Comparison of ENCODE assay signal across 1 cellular context in genomic region chr2:217929757-217930707, GRCh38.
A peak's percentile ranks its signal among the peaks of the same experiment; 100 is the strongest.
TF ChIP-seq lines count a peak whose summit lies in the region.

No MANE protein-coding gene starts in this region.

TF ChIP-seq in HepG2, 621 proteins besides CTCF, POLR2A, EP300 and RAD21 (continued from another document):
- no peak for TF ChIP-seq TFDP1 (CRISPR knock-in tag; IDR thresholded peaks at IDR 0.05; ENCODE audit: borderline replicate concordance)
- TF ChIP-seq SALL1 (CRISPR knock-in tag; IDR thresholded peaks at IDR 0.05): peak; percentile 41; the same call in 1 of the 2 replicates
- peak; percentile 42; the same call in 1 of the 2 replicates for TF ChIP-seq CEBPB (IDR thresholded peaks at IDR 0.05; ENCODE audit: borderline replicate concordance, low read depth, low read length)
- TF ChIP-seq ZNF691 (CRISPR knock-in tag; IDR thresholded peaks at IDR 0.05; ENCODE audit: borderline replicate concordance, low read depth): no peak
- TF ChIP-seq SRSF4 (IDR thresholded peaks at IDR 0.05; ENCODE audit: low read depth, low read length, poor library complexity, severe bottlenecking): no peak
- TF ChIP-seq, protein P1, sequence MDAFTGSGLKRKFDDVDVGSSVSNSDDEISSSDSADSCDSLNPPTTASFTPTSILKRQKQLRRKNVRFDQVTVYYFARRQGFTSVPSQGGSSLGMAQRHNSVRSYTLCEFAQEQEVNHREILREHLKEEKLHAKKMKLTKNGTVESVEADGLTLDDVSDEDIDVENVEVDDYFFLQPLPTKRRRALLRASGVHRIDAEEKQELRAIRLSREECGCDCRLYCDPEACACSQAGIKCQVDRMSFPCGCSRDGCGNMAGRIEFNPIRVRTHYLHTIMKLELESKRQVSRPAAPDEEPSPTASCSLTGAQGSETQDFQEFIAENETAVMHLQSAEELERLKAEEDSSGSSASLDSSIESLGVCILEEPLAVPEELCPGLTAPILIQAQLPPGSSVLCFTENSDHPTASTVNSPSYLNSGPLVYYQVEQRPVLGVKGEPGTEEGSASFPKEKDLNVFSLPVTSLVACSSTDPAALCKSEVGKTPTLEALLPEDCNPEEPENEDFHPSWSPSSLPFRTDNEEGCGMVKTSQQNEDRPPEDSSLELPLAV (CRISPR knock-in tag; conservative IDR thresholded peaks at IDR 0.05; ENCODE audit: low read depth): no peak
- no peak for TF ChIP-seq ZNF788 (CRISPR knock-in tag; IDR thresholded peaks at IDR 0.05; ENCODE audit: borderline replicate concordance)
- TF ChIP-seq LCORL (IDR thresholded peaks at IDR 0.05): 0 out of 2 replicates have a peak, but pooled peaks have one; percentile 47
- no peak; the same call in 1 of the 2 replicates for TF ChIP-seq LCORL (CRISPR knock-in tag; IDR thresholded peaks at IDR 0.05)
- no peak for TF ChIP-seq MEIS2 (CRISPR knock-in tag; IDR thresholded peaks at IDR 0.05)
- no peak for TF ChIP-seq NFIB (CRISPR knock-in tag; IDR thresholded peaks at IDR 0.05; ENCODE audit: borderline replicate concordance)
- 0 out of 2 replicates have a peak, but pooled peaks have one; percentile 63 for TF ChIP-seq CHD4 (IDR thresholded peaks at IDR 0.05; ENCODE audit: borderline replicate concordance, low read length)
- TF ChIP-seq, protein P2, sequence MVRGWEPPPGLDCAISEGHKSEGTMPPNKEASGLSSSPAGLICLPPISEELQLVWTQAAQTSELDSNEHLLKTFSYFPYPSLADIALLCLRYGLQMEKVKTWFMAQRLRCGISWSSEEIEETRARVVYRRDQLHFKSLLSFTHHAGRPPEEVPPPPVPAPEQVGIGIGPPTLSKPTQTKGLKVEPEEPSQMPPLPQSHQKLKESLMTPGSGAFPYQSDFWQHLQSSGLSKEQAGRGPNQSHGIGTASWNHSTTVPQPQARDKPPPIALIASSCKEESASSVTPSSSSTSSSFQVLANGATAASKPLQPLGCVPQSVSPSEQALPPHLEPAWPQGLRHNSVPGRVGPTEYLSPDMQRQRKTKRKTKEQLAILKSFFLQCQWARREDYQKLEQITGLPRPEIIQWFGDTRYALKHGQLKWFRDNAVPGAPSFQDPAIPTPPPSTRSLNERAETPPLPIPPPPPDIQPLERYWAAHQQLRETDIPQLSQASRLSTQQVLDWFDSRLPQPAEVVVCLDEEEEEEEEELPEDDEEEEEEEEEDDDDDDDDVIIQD (CRISPR knock-in tag; IDR thresholded peaks at IDR 0.05; ENCODE audit: low read depth): no peak
- TF ChIP-seq RXRA (CRISPR knock-in tag; IDR thresholded peaks at IDR 0.05): no peak
- peak; percentile 43; the same call in 1 of the 2 replicates for TF ChIP-seq HIC2 (CRISPR knock-in tag; IDR thresholded peaks at IDR 0.05; ENCODE audit: low read depth)
- TF ChIP-seq SP4 (CRISPR knock-in tag; IDR thresholded peaks at IDR 0.05): 0 out of 2 replicates have a peak, but pooled peaks have one; percentile 23
- TF ChIP-seq ZMYM4 (CRISPR knock-in tag; IDR thresholded peaks at IDR 0.05): no peak
- no peak for TF ChIP-seq ZBTB8A (CRISPR knock-in tag; IDR thresholded peaks at IDR 0.05; ENCODE audit: borderline replicate concordance, low read depth)
- no peak for TF ChIP-seq ARID2 (CRISPR knock-in tag; IDR thresholded peaks at IDR 0.05; ENCODE audit: borderline replicate concordance)
- TF ChIP-seq ZKSCAN5 (CRISPR knock-in tag; IDR thresholded peaks at IDR 0.05): peak; percentile 82; the same call in 1 of the 2 replicates
- peak; percentile 95 for TF ChIP-seq SRF (IDR thresholded peaks at IDR 0.05; ENCODE audit: low read depth, low read length)
- TF ChIP-seq CBX5 (CRISPR knock-in tag; IDR thresholded peaks at IDR 0.05; ENCODE audit: borderline replicate concordance): no peak
- TF ChIP-seq ZFP62 (CRISPR knock-in tag; IDR thresholded peaks at IDR 0.05): no peak
- peak; percentile 15; the same call in 1 of the 2 replicates for TF ChIP-seq HNF4G (IDR thresholded peaks at IDR 0.05; ENCODE audit: borderline replicate concordance, low read depth, low read length)
- TF ChIP-seq HNF4G (CRISPR knock-in tag; IDR thresholded peaks at IDR 0.05; ENCODE audit: borderline replicate concordance, low read depth): no peak
- TF ChIP-seq SNAI1 (CRISPR knock-in tag; IDR thresholded peaks at IDR 0.05; ENCODE audit: borderline replicate concordance): no peak
- TF ChIP-seq, protein P3, sequence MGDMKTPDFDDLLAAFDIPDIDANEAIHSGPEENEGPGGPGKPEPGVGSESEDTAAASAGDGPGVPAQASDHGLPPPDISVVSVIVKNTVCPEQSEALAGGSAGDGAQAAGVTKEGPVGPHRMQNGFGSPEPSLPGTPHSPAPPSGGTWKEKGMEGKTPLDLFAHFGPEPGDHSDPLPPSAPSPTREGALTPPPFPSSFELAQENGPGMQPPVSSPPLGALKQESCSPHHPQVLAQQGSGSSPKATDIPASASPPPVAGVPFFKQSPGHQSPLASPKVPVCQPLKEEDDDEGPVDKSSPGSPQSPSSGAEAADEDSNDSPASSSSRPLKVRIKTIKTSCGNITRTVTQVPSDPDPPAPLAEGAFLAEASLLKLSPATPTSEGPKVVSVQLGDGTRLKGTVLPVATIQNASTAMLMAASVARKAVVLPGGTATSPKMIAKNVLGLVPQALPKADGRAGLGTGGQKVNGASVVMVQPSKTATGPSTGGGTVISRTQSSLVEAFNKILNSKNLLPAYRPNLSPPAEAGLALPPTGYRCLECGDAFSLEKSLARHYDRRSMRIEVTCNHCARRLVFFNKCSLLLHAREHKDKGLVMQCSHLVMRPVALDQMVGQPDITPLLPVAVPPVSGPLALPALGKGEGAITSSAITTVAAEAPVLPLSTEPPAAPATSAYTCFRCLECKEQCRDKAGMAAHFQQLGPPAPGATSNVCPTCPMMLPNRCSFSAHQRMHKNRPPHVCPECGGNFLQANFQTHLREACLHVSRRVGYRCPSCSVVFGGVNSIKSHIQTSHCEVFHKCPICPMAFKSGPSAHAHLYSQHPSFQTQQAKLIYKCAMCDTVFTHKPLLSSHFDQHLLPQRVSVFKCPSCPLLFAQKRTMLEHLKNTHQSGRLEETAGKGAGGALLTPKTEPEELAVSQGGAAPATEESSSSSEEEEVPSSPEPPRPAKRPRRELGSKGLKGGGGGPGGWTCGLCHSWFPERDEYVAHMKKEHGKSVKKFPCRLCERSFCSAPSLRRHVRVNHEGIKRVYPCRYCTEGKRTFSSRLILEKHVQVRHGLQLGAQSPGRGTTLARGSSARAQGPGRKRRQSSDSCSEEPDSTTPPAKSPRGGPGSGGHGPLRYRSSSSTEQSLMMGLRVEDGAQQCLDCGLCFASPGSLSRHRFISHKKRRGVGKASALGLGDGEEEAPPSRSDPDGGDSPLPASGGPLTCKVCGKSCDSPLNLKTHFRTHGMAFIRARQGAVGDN (CRISPR knock-in tag; IDR thresholded peaks at IDR 0.05): peak; percentile 53; the same call in 1 of the 2 replicates
- TF ChIP-seq, protein P4, sequence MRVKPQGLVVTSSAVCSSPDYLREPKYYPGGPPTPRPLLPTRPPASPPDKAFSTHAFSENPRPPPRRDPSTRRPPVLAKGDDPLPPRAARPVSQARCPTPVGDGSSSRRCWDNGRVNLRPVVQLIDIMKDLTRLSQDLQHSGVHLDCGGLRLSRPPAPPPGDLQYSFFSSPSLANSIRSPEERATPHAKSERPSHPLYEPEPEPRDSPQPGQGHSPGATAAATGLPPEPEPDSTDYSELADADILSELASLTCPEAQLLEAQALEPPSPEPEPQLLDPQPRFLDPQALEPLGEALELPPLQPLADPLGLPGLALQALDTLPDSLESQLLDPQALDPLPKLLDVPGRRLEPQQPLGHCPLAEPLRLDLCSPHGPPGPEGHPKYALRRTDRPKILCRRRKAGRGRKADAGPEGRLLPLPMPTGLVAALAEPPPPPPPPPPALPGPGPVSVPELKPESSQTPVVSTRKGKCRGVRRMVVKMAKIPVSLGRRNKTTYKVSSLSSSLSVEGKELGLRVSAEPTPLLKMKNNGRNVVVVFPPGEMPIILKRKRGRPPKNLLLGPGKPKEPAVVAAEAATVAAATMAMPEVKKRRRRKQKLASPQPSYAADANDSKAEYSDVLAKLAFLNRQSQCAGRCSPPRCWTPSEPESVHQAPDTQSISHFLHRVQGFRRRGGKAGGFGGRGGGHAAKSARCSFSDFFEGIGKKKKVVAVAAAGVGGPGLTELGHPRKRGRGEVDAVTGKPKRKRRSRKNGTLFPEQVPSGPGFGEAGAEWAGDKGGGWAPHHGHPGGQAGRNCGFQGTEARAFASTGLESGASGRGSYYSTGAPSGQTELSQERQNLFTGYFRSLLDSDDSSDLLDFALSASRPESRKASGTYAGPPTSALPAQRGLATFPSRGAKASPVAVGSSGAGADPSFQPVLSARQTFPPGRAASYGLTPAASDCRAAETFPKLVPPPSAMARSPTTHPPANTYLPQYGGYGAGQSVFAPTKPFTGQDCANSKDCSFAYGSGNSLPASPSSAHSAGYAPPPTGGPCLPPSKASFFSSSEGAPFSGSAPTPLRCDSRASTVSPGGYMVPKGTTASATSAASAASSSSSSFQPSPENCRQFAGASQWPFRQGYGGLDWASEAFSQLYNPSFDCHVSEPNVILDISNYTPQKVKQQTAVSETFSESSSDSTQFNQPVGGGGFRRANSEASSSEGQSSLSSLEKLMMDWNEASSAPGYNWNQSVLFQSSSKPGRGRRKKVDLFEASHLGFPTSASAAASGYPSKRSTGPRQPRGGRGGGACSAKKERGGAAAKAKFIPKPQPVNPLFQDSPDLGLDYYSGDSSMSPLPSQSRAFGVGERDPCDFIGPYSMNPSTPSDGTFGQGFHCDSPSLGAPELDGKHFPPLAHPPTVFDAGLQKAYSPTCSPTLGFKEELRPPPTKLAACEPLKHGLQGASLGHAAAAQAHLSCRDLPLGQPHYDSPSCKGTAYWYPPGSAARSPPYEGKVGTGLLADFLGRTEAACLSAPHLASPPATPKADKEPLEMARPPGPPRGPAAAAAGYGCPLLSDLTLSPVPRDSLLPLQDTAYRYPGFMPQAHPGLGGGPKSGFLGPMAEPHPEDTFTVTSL (CRISPR knock-in tag; IDR thresholded peaks at IDR 0.05; ENCODE audit: borderline replicate concordance): no peak
- TF ChIP-seq TAF15 (IDR thresholded peaks at IDR 0.05; ENCODE audit: low read depth, low read length, poor library complexity, severe bottlenecking): no peak
- no peak for TF ChIP-seq KLF9 (CRISPR knock-in tag; IDR thresholded peaks at IDR 0.05; ENCODE audit: low read depth)
TF ChIP-seq in HepG2: peak in this region for 16.
